ENCODE assay signal across 9 cellular contexts in genomic region chr11:128501576-128502549, GRCh38.
DNase-seq lines count a peak whose midpoint lies in the region; ATAC-seq and TF ChIP-seq lines count a peak whose summit lies in the region.
"Had no signal": no experiment of that assay in that cellular context is flagged by ENCODE, and none has a peak within 500 bp of the region (broad histone marks: within the 10 kb centered on the region; RNA-seq: fewer than 3 reads in every experiment).

No MANE protein-coding gene starts in this region.

- peaks cover 100% of the 10 kb centered on the region for H3K36me3 Mint-ChIP-seq in activated T-helper 17 cell treated with anti-CD3 and anti-CD28 coated beads, Interleukin-2, amount 50 U/mL, for 72 hours (ENCODE audit: low read depth)

- no peak for ATAC-seq in activated T-helper 17 cell treated with anti-CD3 and anti-CD28 coated beads, Interleukin-2, amount 50 U/mL, for 72 hours (replicated peaks)
- peak; percentile 59 to 84 (median 79) for ATAC-seq in heart right ventricle
- no peak for ATAC-seq in GM19397 (IDR thresholded peaks at IDR 0.05; ENCODE audit: unreplicated experiment)
- ATAC-seq in GM18868 (IDR thresholded peaks at IDR 0.05; ENCODE audit: unreplicated experiment), result no peak

- H3K27ac Mint-ChIP-seq in activated T-helper 17 cell treated with anti-CD3 and anti-CD28 coated beads, Interleukin-2, amount 50 U/mL, for 72 hours, result peak overlapping the region; percentile 100

- no peaks in the 10 kb centered on the region for H3K27me3 Mint-ChIP-seq in activated T-helper 17 cell treated with anti-CD3 and anti-CD28 coated beads, Interleukin-2, amount 50 U/mL, for 72 hours

- no peak for TF ChIP-seq CTCF in heart right ventricle (IDR thresholded peaks at IDR 0.05)
- no peak for TF ChIP-seq CTCF in lower leg skin (IDR thresholded peaks at IDR 0.05)

- no peak for TF ChIP-seq POLR2A in lower leg skin (IDR thresholded peaks at IDR 0.05)

- peaks cover 86% of the 10 kb centered on the region for H3K4me1 Mint-ChIP-seq in activated T-helper 17 cell treated with anti-CD3 and anti-CD28 coated beads, Interleukin-2, amount 50 U/mL, for 72 hours

- H3K36me3 ChIP-seq in heart right ventricle, result peaks cover 0 to 19% (median 0%) of the 10 kb centered on the region in 9 donors
- H3K36me3 ChIP-seq in skeletal muscle tissue (ENCODE audit: control insufficient read depth in 3 of 3, insufficient read depth in 3 of 3, low read length in 3 of 3), result no peaks in the 10 kb centered on the region

- H3K4me3 ChIP-seq in heart right ventricle (peak overlapping the region in 3 of 10 donors; percentile 1 to 3 (median 2)), skeletal muscle tissue (ENCODE audit: low read length in 3 of 3) (no peak overlapping the region), lower leg skin (ENCODE audit: low read depth, poor library complexity, severe bottlenecking) (no peak overlapping the region)

- H3K9ac ChIP-seq in skeletal muscle tissue (ENCODE audit: low read depth in 1 of 3, low read length in 3 of 3), result no peak overlapping the region

- H3K9me3 Mint-ChIP-seq in activated T-helper 17 cell treated with anti-CD3 and anti-CD28 coated beads, Interleukin-2, amount 50 U/mL, for 72 hours, result no peaks in the 10 kb centered on the region

- H3K4me1 ChIP-seq in heart right ventricle (peaks cover 32 to 100% (median 100%) of the 10 kb centered on the region in 9 donors), skeletal muscle tissue (ENCODE audit: control insufficient read depth in 3 of 3, insufficient read depth in 3 of 3, low read length in 3 of 3) (peaks cover 87 to 92% (median 88%) of the 10 kb centered on the region in 3 donors)

- intact Hi-C loops in heart right ventricle (cut with DNase I), result loop anchor here in 2 of 10 donors (10.0 kb wide), 1 partner anchor 207 kb away; no protein-coding TSS in a partner anchor
- intact Hi-C loops in lower leg skin (cut with DNase I; ENCODE audit: low total_unique reads), result no loop called here

- H3K27ac ChIP-seq in heart right ventricle (peak overlapping the region; percentile 38 to 97 (median 86)), skeletal muscle tissue (ENCODE audit: low read depth, low read length) (peak overlapping the region; percentile 79)

- H3K9me3 ChIP-seq in heart right ventricle (no peaks in the 10 kb centered on the region), skeletal muscle tissue (ENCODE audit: control insufficient read depth in 3 of 3, low read length in 3 of 3) (no peaks in the 10 kb centered on the region)

- H3K4me3 Mint-ChIP-seq in activated T-helper 17 cell treated with anti-CD3 and anti-CD28 coated beads, Interleukin-2, amount 50 U/mL, for 72 hours, result peak overlapping the region; percentile 99

- 35 to 42% methylated on average over 5 of the region's 5 CpGs for WGBS in heart right ventricle, 2 donors
- WGBS in lower leg skin, 2 donors, result 54 to 60% methylated on average over 5 of the region's 5 CpGs

- H3K27me3 ChIP-seq in heart right ventricle (no peaks in the 10 kb centered on the region), skeletal muscle tissue (ENCODE audit: control insufficient read depth in 3 of 3, insufficient read depth in 3 of 3, low read length in 3 of 3) (no peaks in the 10 kb centered on the region)

- DNase-seq in HT1080 (ENCODE audit: low read depth), result peak; percentile 74
- peak in 1 of 2 donors; percentile 84 for DNase-seq in heart right ventricle
- no peak for DNase-seq in lower leg skin (ENCODE audit: low spot score in 2 of 2)
- no peak for DNase-seq in AML-193 (lab: John Stamatoyannopoulos, UW)
- DNase-seq: NCI-H69 had no signal

Comparison
In these comparisons a context has a peak if more than half of its experiments do, and no peak if none do; other contexts are left out.
1. ATAC-seq: peak in heart right ventricle (8 of 8); none in activated T-helper 17 cell treated with anti-CD3 and anti-CD28 coated beads, Interleukin-2, amount 50 U/mL, for 72 hours (single experiment), GM19397 (single experiment) and GM18868 (single experiment).